ENCODE assay signal across 16 cellular contexts in genomic region chr10:119738962-119739361, GRCh38.
"Had no signal": no experiment of that assay in that cellular context is flagged by ENCODE, and none has a peak within 500 bp of the region (broad histone marks: within the 10 kb centered on the region; RNA-seq: fewer than 3 reads in every experiment).

No MANE protein-coding gene starts in this region.

- H3K27me3 Mint-ChIP-seq: naive thymus-derived CD8-positive, alpha-beta T cell had no signal

- H3K36me3 ChIP-seq: left lung, neutrophil, tibial artery had no signal

- H3K27me3 ChIP-seq: left lung, neutrophil, tibial artery had no signal

- H3K9me3 ChIP-seq: left lung, mucosa of descending colon, neutrophil, tibial artery had no signal

- DNase-seq: activated CD4-positive, alpha-beta T cell treated with anti-CD3 and anti-CD28 coated beads, Interleukin-2, amount 50 U/mL, for 48 hours; activated naive CD4-positive, alpha-beta T cell treated with anti-CD3 and anti-CD28 coated beads for 36 hours; dermis blood vessel endothelial cell; erythroblast; kidney; left lung; mucosa of descending colon; naive thymus-derived CD8-positive, alpha-beta T cell; retina; stimulated activated CD4-positive, alpha-beta T cell treated with anti-CD3 and anti-CD28 coated beads, Interleukin-2, amount 100 ng/mL, for 48 hours; stimulated activated naive CD4-positive, alpha-beta T cell; T1000; tibial artery had no signal

- ATAC-seq: left lung; mucosa of descending colon; naive thymus-derived CD8-positive, alpha-beta T cell had no signal

- H3K9me3 Mint-ChIP-seq: activated naive CD4-positive, alpha-beta T cell treated with anti-CD3 and anti-CD28 coated beads for 36 hours; activated T-helper 2 cell treated with anti-CD3 and anti-CD28 coated beads, Interferon-gamma antibody, Interleukin-2, Interleukin-4, amounts not matched to agents 10 μg/mL and 5 μg/mL and 100 μg/mL, durations not matched to agents 14 hours and 24 hours and 36 hours; naive thymus-derived CD8-positive, alpha-beta T cell had no signal

- H3K4me3 Mint-ChIP-seq: activated naive CD4-positive, alpha-beta T cell treated with anti-CD3 and anti-CD28 coated beads for 36 hours; naive thymus-derived CD8-positive, alpha-beta T cell had no signal

- H3K27ac Mint-ChIP-seq: activated naive CD4-positive, alpha-beta T cell treated with anti-CD3 and anti-CD28 coated beads for 36 hours; activated T-helper 2 cell treated with anti-CD3 and anti-CD28 coated beads, Interferon-gamma antibody, Interleukin-2, Interleukin-4, amounts not matched to agents 10 μg/mL and 5 μg/mL and 100 μg/mL, durations not matched to agents 14 hours and 24 hours and 36 hours had no signal

- H3K4me3 ChIP-seq: left lung, mucosa of descending colon, tibial artery had no signal

- H3K36me3 Mint-ChIP-seq: naive thymus-derived CD8-positive, alpha-beta T cell had no signal

- H3K27ac ChIP-seq: neutrophil, VCaP had no signal
